Comparison of ENCODE assay signal across 24 cellular contexts in genomic region chr7:105502173-105502572, GRCh38.
"Had no signal": no experiment of that assay in that cellular context is flagged by ENCODE, and none has a peak within 500 bp of the region (broad histone marks: within the 10 kb centered on the region; RNA-seq: fewer than 3 reads in every experiment).

No MANE protein-coding gene starts in this region.

- H3K9me3 Mint-ChIP-seq: effector memory CD8-positive, alpha-beta T cell; mesothelial cell of epicardium; naive B cell; natural killer cell treated with Interleukin-12 subunit alpha and Interleukin-12 subunit beta and Interleukin-15 and Interleukin-18, amount 100 ng/mL, for 72 hours; neural crest cell; stimulated activated memory B cell treated with anti-CD40 and anti-IgM and Interleukin-4, amounts not matched to agents 10 μg/mL and 1 μg/mL and 100 μg/mL, for 72 hours had no signal

- H3K27ac Mint-ChIP-seq: mesothelial cell of epicardium; natural killer cell treated with Interleukin-12 subunit alpha and Interleukin-12 subunit beta and Interleukin-15 and Interleukin-18, amount 100 ng/mL, for 72 hours; stimulated activated memory B cell treated with anti-CD40 and anti-IgM and Interleukin-4, amounts not matched to agents 10 μg/mL and 1 μg/mL and 100 μg/mL, for 72 hours had no signal

- ATAC-seq: effector memory CD8-positive, alpha-beta T cell; left cardiac atrium; left lung; mucosa of descending colon; natural killer cell treated with Interleukin-12 subunit alpha and Interleukin-12 subunit beta and Interleukin-15 and Interleukin-18, amount 100 ng/mL, for 72 hours; stimulated activated memory B cell treated with anti-CD40 and anti-IgM and Interleukin-4, amounts not matched to agents 10 μg/mL and 1 μg/mL and 100 μg/mL, for 72 hours; stimulated activated naive CD8-positive, alpha-beta T cell treated with anti-CD3 and anti-CD28 coated beads, Interleukin-15, Interleukin-2, amounts not matched to agents 100 U/mL and 50 U/mL, for 24 hours had no signal

- DNase-seq: dermis blood vessel endothelial cell; effector memory CD8-positive, alpha-beta T cell; head of caudate nucleus; left cardiac atrium; left lung; mesenchymal stem cell; mucosa of descending colon; naive B cell; sigmoid colon; stimulated activated CD4-positive, alpha-beta T cell treated with anti-CD3 and anti-CD28 coated beads, Interleukin-4, amount 100 ng/mL, for 4 hours; stimulated activated naive CD8-positive, alpha-beta T cell treated with anti-CD3 and anti-CD28 coated beads, Interleukin-15, Interleukin-2, amounts not matched to agents 100 U/mL and 50 U/mL, for 24 hours; substantia nigra; testis; tibial artery had no signal

- H3K4me1 Mint-ChIP-seq: naive B cell; stimulated activated memory B cell treated with anti-CD40 and anti-IgM and Interleukin-4, amounts not matched to agents 10 μg/mL and 1 μg/mL and 100 μg/mL, for 72 hours had no signal

- H3K27me3 Mint-ChIP-seq: effector memory CD8-positive, alpha-beta T cell; naive B cell; natural killer cell treated with Interleukin-12 subunit alpha and Interleukin-12 subunit beta and Interleukin-15 and Interleukin-18, amount 100 ng/mL, for 72 hours; stimulated activated memory B cell treated with anti-CD40 and anti-IgM and Interleukin-4, amounts not matched to agents 10 μg/mL and 1 μg/mL and 100 μg/mL, for 72 hours had no signal

- H3K36me3 ChIP-seq: prostate gland, right atrium auricular region had no signal

- H3K36me3 Mint-ChIP-seq: natural killer cell treated with Interleukin-12 subunit alpha and Interleukin-12 subunit beta and Interleukin-15 and Interleukin-18, amount 100 ng/mL, for 72 hours had no signal

- H3K9me3 ChIP-seq: left lung, mucosa of descending colon, prostate gland, right atrium auricular region, sigmoid colon, testis, tibial artery, upper lobe of left lung had no signal

- FAIRE-seq: frontal cortex, urothelium cell line had no signal

- H3K4me1 ChIP-seq: left lung, prostate gland, right atrium auricular region, sigmoid colon, testis, tibial artery, upper lobe of left lung had no signal

- H3K27me3 ChIP-seq: left lung, right atrium auricular region, sigmoid colon, testis, tibial artery, upper lobe of left lung had no signal

- H3K4me3 Mint-ChIP-seq: effector memory CD8-positive, alpha-beta T cell; mesothelial cell of epicardium; naive B cell; natural killer cell treated with Interleukin-12 subunit alpha and Interleukin-12 subunit beta and Interleukin-15 and Interleukin-18, amount 100 ng/mL, for 72 hours; neural crest cell; stimulated activated memory B cell treated with anti-CD40 and anti-IgM and Interleukin-4, amounts not matched to agents 10 μg/mL and 1 μg/mL and 100 μg/mL, for 72 hours had no signal

- H3K27ac ChIP-seq: coronary artery, left lung, prostate gland, right atrium auricular region, sigmoid colon, testis, tibial artery, upper lobe of left lung had no signal

- H3K4me3 ChIP-seq: coronary artery, left lung, mucosa of descending colon, prostate gland, right atrium auricular region, sigmoid colon, testis, tibial artery, upper lobe of left lung had no signal
